ENCODE assay signal across 14 cellular contexts in the genomic region with DNA sequence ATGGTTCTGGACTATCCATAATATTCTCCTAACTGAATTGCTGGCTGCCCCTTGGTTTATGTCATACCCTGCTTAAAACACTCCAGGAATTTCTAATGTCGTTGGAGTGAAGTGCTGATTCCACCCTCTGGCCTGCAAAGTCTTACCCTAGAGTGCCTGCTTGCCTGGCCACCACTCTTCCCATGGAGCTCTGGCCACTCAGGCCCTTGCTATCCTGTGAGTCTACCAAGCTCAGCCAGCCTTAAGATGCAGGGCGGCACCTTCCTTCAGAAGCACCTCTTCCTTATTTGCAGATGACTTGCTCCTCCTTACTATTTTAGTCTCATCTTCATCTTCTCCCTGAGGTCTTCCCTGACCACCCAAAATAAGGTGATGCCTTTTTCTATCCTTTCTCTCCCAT. TPM values are rescaled to one million over a fixed set of nuclear protein-coding genes. Genes with fewer than 3 reads are reported as not detected.
DNase-seq lines count a peak whose midpoint lies in the region; ATAC-seq and TF ChIP-seq lines count a peak whose summit lies in the region.
"Had no signal": no experiment of that assay in that cellular context is flagged by ENCODE, and none has a peak within 500 bp of the region (broad histone marks: within the 10 kb centered on the region; RNA-seq: fewer than 3 reads in every experiment).

No MANE protein-coding gene starts in this region.

- RAD21 ChIA-PET in HCT116 (lab: Charles Lee; ENCODE audit: low non-redundant PET in 1 of 2, low total read pairs in 2 of 2, uncharacterized antibody in 2 of 2, unreplicated experiment in 2 of 2): no interaction called here

- no peaks in the 10 kb centered on the region for H3K27me3 ChIP-seq in BLaER1
- H3K27me3 ChIP-seq in HCT116 (ENCODE audit: insufficient read depth, low read length): no peaks in the 10 kb centered on the region
- H3K27me3 ChIP-seq in endodermal cell (ENCODE audit: control insufficient read depth, insufficient read depth, low read length, poor library complexity, severe bottlenecking): no peaks in the 10 kb centered on the region
- H3K27me3 ChIP-seq in neuron (ENCODE audit: insufficient read depth, low read length): no peaks in the 10 kb centered on the region
- no peaks in the 10 kb centered on the region for H3K27me3 ChIP-seq in CD8-positive, alpha-beta memory T cell (ENCODE audit: insufficient read depth, low read length, poor library complexity, severe bottlenecking)
- no peaks in the 10 kb centered on the region for H3K27me3 ChIP-seq in foreskin keratinocyte
- H3K27me3 ChIP-seq: BE2C had no signal

- peak overlapping the region; percentile 24 for H2AFZ ChIP-seq in HCT116 (ENCODE audit: low read depth, low read length, poor library complexity, severe bottlenecking)
- peak overlapping the region; percentile 32 for H2AFZ ChIP-seq in neuron (ENCODE audit: low read depth, low read length)

- H3K9me3 Mint-ChIP-seq in endodermal cell: no peaks in the 10 kb centered on the region
- H3K9me3 Mint-ChIP-seq in CD8-positive, alpha-beta memory T cell: no peaks in the 10 kb centered on the region
- H3K9me3 Mint-ChIP-seq: H9 had no signal

- H3K4me3 ChIP-seq in BLaER1: no peak overlapping the region
- H3K4me3 ChIP-seq in HCT116 (replicated peaks in 1 of 2; ENCODE audit: low read depth in 1 of 2, low read length in 2 of 2): no peak overlapping the region
- H3K4me3 ChIP-seq in endodermal cell (ENCODE audit: low read length): no peak overlapping the region
- no peak overlapping the region for H3K4me3 ChIP-seq in neuron (ENCODE audit: low read length)
- H3K4me3 ChIP-seq in CD8-positive, alpha-beta memory T cell (ENCODE audit: low read length): no peak overlapping the region
- H3K4me3 ChIP-seq: GM12878 had no signal

- H3K36me3 Mint-ChIP-seq in endodermal cell (ENCODE audit: low read depth): no peaks in the 10 kb centered on the region
- H3K36me3 Mint-ChIP-seq in CD8-positive, alpha-beta memory T cell: no peaks in the 10 kb centered on the region

- DNase-seq in HCT116 (ENCODE audit: low read depth, low spot score): no peak
- peak; percentile 51 for DNase-seq in endodermal cell
- DNase-seq in NCI-H2171 (lab: John Stamatoyannopoulos, UW): no peak
- DNase-seq in CD8-positive, alpha-beta memory T cell: no peak
- no peak for DNase-seq in DMS153 (lab: John Stamatoyannopoulos, UW)
- DNase-seq in foreskin keratinocyte: no peak
- DNase-seq: BE2C, GOT3, H9 had no signal

- CTCF ChIA-PET in HCT116 (lab: Charles Lee): interaction anchor here (6.7 kb wide), 1 partner anchor 153 kb away, joined by 132 read pairs; no protein-coding TSS in a partner anchor
- CTCF ChIA-PET in CD8-positive, alpha-beta memory T cell (lab: Charles Lee): no interaction called here

- H3K9me3 ChIP-seq in BLaER1: no peaks in the 10 kb centered on the region
- H3K9me3 ChIP-seq in HCT116 (ENCODE audit: control insufficient read depth in 1 of 2, insufficient read depth in 1 of 2, low read depth in 1 of 2, low read length in 2 of 2): no peaks in the 10 kb centered on the region
- no peaks in the 10 kb centered on the region for H3K9me3 ChIP-seq in endodermal cell (ENCODE audit: control insufficient read depth, low read length)
- no peaks in the 10 kb centered on the region for H3K9me3 ChIP-seq in neuron (ENCODE audit: low read length)
- no peaks in the 10 kb centered on the region for H3K9me3 ChIP-seq in CD8-positive, alpha-beta memory T cell (ENCODE audit: low read length)
- H3K9me3 ChIP-seq: BE2C had no signal

- H4K20me1 ChIP-seq in BLaER1 (no peaks in the 10 kb centered on the region), HCT116 (ENCODE audit: insufficient read depth) (no peaks in the 10 kb centered on the region)

- TF ChIP-seq RAD21 in HCT116 (IDR thresholded peaks at IDR 0.05; ENCODE audit: low read depth): no peak

- H3K9me2 ChIP-seq in HCT116 (ENCODE audit: insufficient read depth): no peaks in the 10 kb centered on the region

- no peak for TF ChIP-seq POLR2A in HCT116 (IDR thresholded peaks at IDR 0.05; ENCODE audit: borderline replicate concordance, extremely low read depth, insufficient read depth, insufficient read length)

- H3K4me3 Mint-ChIP-seq in endodermal cell: no peak overlapping the region
- H3K4me3 Mint-ChIP-seq in CD8-positive, alpha-beta memory T cell: no peak overlapping the region
- H3K4me3 Mint-ChIP-seq: H9 had no signal

- no peaks in the 10 kb centered on the region for H3K27me3 Mint-ChIP-seq in endodermal cell (ENCODE audit: insufficient read depth)
- no peaks in the 10 kb centered on the region for H3K27me3 Mint-ChIP-seq in CD8-positive, alpha-beta memory T cell

- BruUV-seq in HCT116 (replicated peaks; lab: Mats Ljungman, UMichigan): no TSS peak

- no peak overlapping the region for H3K27ac ChIP-seq in BLaER1
- no peak overlapping the region for H3K27ac ChIP-seq in HCT116 (ENCODE audit: low read depth, low read length)
- no peak overlapping the region for H3K27ac ChIP-seq in endodermal cell (ENCODE audit: low read depth, low read length)
- H3K27ac ChIP-seq in CD8-positive, alpha-beta memory T cell (ENCODE audit: low read depth, low read length): no peak overlapping the region
- no peak overlapping the region for H3K27ac ChIP-seq in foreskin keratinocyte

- 70 to 75% methylated on average over 1 to 2 of the region's 2 CpGs for WGBS in endodermal cell (ENCODE audit: insufficient coverage in 1 of 2, insufficient read length in 1 of 2), 2 experiments

- POLR2A ChIA-PET in HCT116 (lab: Charles Lee): no interaction called here
- POLR2A ChIA-PET in CD8-positive, alpha-beta memory T cell (lab: Charles Lee): no interaction called here

- H3K9ac ChIP-seq in BLaER1: no peak overlapping the region
- no peak overlapping the region for H3K9ac ChIP-seq in HCT116 (ENCODE audit: low read length)
- no peak overlapping the region for H3K9ac ChIP-seq in endodermal cell (ENCODE audit: extremely low read depth, low read length, poor library complexity, severe bottlenecking)

- peaks cover 10% of the 10 kb centered on the region for H3K4me1 ChIP-seq in BLaER1
- no peaks in the 10 kb centered on the region for H3K4me1 ChIP-seq in HCT116 (ENCODE audit: control insufficient read depth in 1 of 2, insufficient read depth in 2 of 2, low read length in 2 of 2)
- H3K4me1 ChIP-seq in endodermal cell (ENCODE audit: control insufficient read depth, insufficient read depth, low read length): no peaks in the 10 kb centered on the region
- H3K4me1 ChIP-seq in neuron (ENCODE audit: insufficient read depth, low read length): peaks cover 8% of the 10 kb centered on the region
- H3K4me1 ChIP-seq in CD8-positive, alpha-beta memory T cell (ENCODE audit: insufficient read depth, low read length): no peaks in the 10 kb centered on the region
- no peaks in the 10 kb centered on the region for H3K4me1 ChIP-seq in foreskin keratinocyte

- ATAC-seq in HCT116: no peak
- no peak for ATAC-seq in foreskin keratinocyte
- ATAC-seq: GM12878, HepG2 had no signal

- H3K4me2 ChIP-seq in BLaER1 (peak overlapping the region; percentile 18; the same call in 1 of the 2 replicates), HCT116 (ENCODE audit: low read length) (no peak overlapping the region)

- no peaks in the 10 kb centered on the region for H3K79me2 ChIP-seq in HCT116 (ENCODE audit: insufficient read depth, low read length)

- intact Hi-C loops in HCT116 (cut with micrococcal nuclease): loop anchor here (10.0 kb wide), 1 partner anchor 1047 kb away; no protein-coding TSS in a partner anchor

- TF ChIP-seq CTCF in HCT116 (IDR thresholded peaks at IDR 0.05 in 2 of 3, conservative IDR thresholded peaks at IDR 0.05 in 1 of 3; ENCODE audit: borderline replicate concordance in 1 of 3, insufficient read depth in 1 of 3, low read depth in 2 of 3, low read length in 2 of 3) (no peak), endodermal cell (conservative IDR thresholded peaks at IDR 0.05) (no peak), foreskin keratinocyte (conservative IDR thresholded peaks at IDR 0.05) (no peak)

- H3K4me1 Mint-ChIP-seq in endodermal cell: no peaks in the 10 kb centered on the region
- H3K4me1 Mint-ChIP-seq in CD8-positive, alpha-beta memory T cell: no peaks in the 10 kb centered on the region
- H3K4me1 Mint-ChIP-seq: H9 had no signal

- H3K27ac Mint-ChIP-seq in endodermal cell: no peak overlapping the region
- no peak overlapping the region for H3K27ac Mint-ChIP-seq in CD8-positive, alpha-beta memory T cell
- H3K27ac Mint-ChIP-seq: H9 had no signal

- H3K36me3 ChIP-seq in BLaER1 (no peaks in the 10 kb centered on the region), HCT116 (ENCODE audit: control insufficient read depth in 1 of 2, insufficient read depth in 2 of 2, low read length in 2 of 2) (no peaks in the 10 kb centered on the region), endodermal cell (ENCODE audit: control insufficient read depth, insufficient read depth, low read length) (no peaks in the 10 kb centered on the region), neuron (ENCODE audit: insufficient read depth, low read length) (no peaks in the 10 kb centered on the region)
- H3K36me3 ChIP-seq in CD8-positive, alpha-beta memory T cell (ENCODE audit: insufficient read depth, low read length): no peaks in the 10 kb centered on the region

TF ChIP-seq in HCT116, 20 proteins besides CTCF, POLR2A, EP300 and RAD21 (continues in another document):
- TF ChIP-seq CBX3 (IDR thresholded peaks at IDR 0.05; ENCODE audit: low read depth) (no peak), ELF1 (IDR thresholded peaks at IDR 0.05; ENCODE audit: borderline replicate concordance, low read depth) (no peak), POLR2AphosphoS5 (IDR thresholded peaks at IDR 0.05; ENCODE audit: low read depth, low read length) (no peak), TCF7L2 (IDR thresholded peaks at IDR 0.05; ENCODE audit: borderline replicate concordance, extremely low read depth, insufficient read depth, insufficient read length) (no peak), EZH2 (IDR thresholded peaks at IDR 0.05) (no peak), SIN3A (IDR thresholded peaks at IDR 0.05; ENCODE audit: low read depth) (no peak), SRF (IDR thresholded peaks at IDR 0.05; ENCODE audit: low read depth) (no peak), ZNF274 (IDR thresholded peaks at IDR 0.05; ENCODE audit: low read depth, low read length) (no peak)

RNA-seq across cellular contexts. Expression of gene SLC6A15, which starts 35.3 kb away (rescaled TPM):
- total RNA-seq in HCT116 (2021; ENCODE audit: unreplicated experiment): 0.07 TPM
- not detected in 2 replicates for polyA plus RNA-seq in HCT116 (2012)
- 1 to 10 TPM; 4.2 to 4.7 TPM for total RNA-seq in endodermal cell
- polyA plus RNA-seq in endodermal cell (2013, experiment 1 of 2): 22.1 TPM
- polyA plus RNA-seq in endodermal cell (2013, experiment 2 of 2): 21.4 TPM
- total RNA-seq in CD8-positive, alpha-beta memory T cell: not detected
- not detected for polyA plus RNA-seq in CD8-positive, alpha-beta memory T cell
- total RNA-seq in foreskin keratinocyte: 29.6 and 38.8 TPM in 2 replicates
- polyA plus RNA-seq in foreskin keratinocyte: 13.1 and 14.5 TPM in 2 replicates
- total RNA-seq: A172, GM12878, HepG2 had no signal
- polyA plus RNA-seq: HepG2 had no signal
